In the genomic region with DNA sequence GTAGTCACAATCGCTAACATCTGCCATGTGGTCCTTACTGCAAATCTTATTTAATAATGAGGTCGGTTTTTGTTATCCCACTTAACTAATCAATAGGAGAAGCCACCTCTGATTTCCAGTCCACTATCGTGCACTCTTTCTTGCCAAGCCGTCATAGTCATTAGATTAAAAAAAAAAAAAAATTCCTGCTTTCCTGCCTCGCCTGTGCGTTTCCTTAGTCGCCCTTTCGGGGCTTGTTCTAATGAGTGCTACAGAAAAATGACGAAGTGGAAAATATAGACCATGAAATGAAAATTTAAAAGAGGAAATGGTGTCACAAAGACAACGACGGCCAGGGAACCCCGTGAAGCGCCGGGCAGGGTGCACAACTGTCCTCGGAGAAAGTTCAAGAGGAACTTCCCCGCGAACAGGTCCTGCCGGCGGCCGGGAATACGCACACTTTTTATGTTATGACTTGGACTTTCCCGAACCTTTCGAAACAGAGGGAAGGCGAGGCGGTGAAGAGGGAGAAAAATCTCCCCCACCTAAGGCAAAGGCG, we compare ENCODE assay signal across 8 cellular contexts. TPM values are rescaled to one million over a fixed set of nuclear protein-coding genes. Genes with fewer than 3 reads are reported as not detected.
DNase-seq lines count a peak whose midpoint lies in the region; ATAC-seq, FAIRE-seq and TF ChIP-seq lines count a peak whose summit lies in the region.

No MANE protein-coding gene starts in this region.

- no peak for TF ChIP-seq CTCF in Caco-2 (IDR thresholded peaks at IDR 0.05; ENCODE audit: insufficient read depth in 1 of 2, low read depth in 1 of 2, low read length in 1 of 2, severe bottlenecking in 1 of 2, unreplicated experiment in 1 of 2)
- TF ChIP-seq CTCF in IMR-90 (conservative IDR thresholded peaks at IDR 0.05; ENCODE audit: low read depth, low read length) = no peak
- no peak for TF ChIP-seq CTCF in activated B cell treated with CpG ODN at 0.5 μM for 24 hours (IDR thresholded peaks at IDR 0.05)
- no peak for TF ChIP-seq CTCF in endothelial cell of umbilical vein (IDR thresholded peaks at IDR 0.05; ENCODE audit: extremely low read depth in 1 of 2, insufficient read depth in 1 of 2, low read depth in 1 of 2, low read length in 2 of 2)
- TF ChIP-seq CTCF in transverse colon (IDR thresholded peaks at IDR 0.05) = no peak

- H3K4me3 Mint-ChIP-seq in Caco-2 (ENCODE audit: unreplicated experiment) = peak overlapping the region; percentile 97
- H3K4me3 Mint-ChIP-seq in activated B cell treated with CpG ODN at 0.5 μM for 24 hours = peak overlapping the region; percentile 97
- H3K4me3 Mint-ChIP-seq in naive thymus-derived CD8-positive, alpha-beta T cell = peak overlapping the region; percentile 89 to 97 (median 94)

- peak overlapping the region; percentile 81 to 94 for H4K8ac ChIP-seq in IMR-90 (ENCODE audit: low read depth in 2 of 2, low read length in 2 of 2)

- H3K27me3 Mint-ChIP-seq in Caco-2 (ENCODE audit: insufficient read depth, unreplicated experiment) (no peaks in the 10 kb centered on the region), activated B cell treated with CpG ODN at 0.5 μM for 24 hours (no peaks in the 10 kb centered on the region)
- H3K27me3 Mint-ChIP-seq in naive thymus-derived CD8-positive, alpha-beta T cell = no peaks in the 10 kb centered on the region

- FAIRE-seq in endothelial cell of umbilical vein (lab: Jason Lieb, UNC) = peak; percentile 50

- H3K9me3 Mint-ChIP-seq in Caco-2 (ENCODE audit: unreplicated experiment) (no peaks in the 10 kb centered on the region), activated B cell treated with CpG ODN at 0.5 μM for 24 hours (no peaks in the 10 kb centered on the region)
- H3K9me3 Mint-ChIP-seq in naive thymus-derived CD8-positive, alpha-beta T cell = no peaks in the 10 kb centered on the region

- ATAC-seq in GM21447 (IDR thresholded peaks at IDR 0.05; ENCODE audit: unreplicated experiment) (peak; percentile 23), IMR-90 (ENCODE audit: low read depth) (peak; percentile 1), activated B cell treated with CpG ODN at 0.5 μM for 24 hours (ENCODE audit: low read depth) (peak; percentile 55)
- ATAC-seq in naive thymus-derived CD8-positive, alpha-beta T cell = peak; percentile 12 to 35

- peak overlapping the region; percentile 79 for H3K4ac ChIP-seq in IMR-90 (ENCODE audit: low read depth, low read length)

- H3K4me1 ChIP-seq in Caco-2 (peaks cover 16% of the 10 kb centered on the region; the same call in 1 of the 2 replicates), IMR-90 (ENCODE audit: control insufficient read depth, insufficient read depth, low read length) (peaks cover 15% of the 10 kb centered on the region; the same call in 1 of the 2 replicates), endothelial cell of umbilical vein (ENCODE audit: control insufficient read depth, extremely low read depth, insufficient read depth, low read length) (peaks cover 19% of the 10 kb centered on the region), transverse colon (peaks cover 5 to 43% (median 15%) of the 10 kb centered on the region in 4 donors)

- peak overlapping the region; percentile 91 for H4K91ac ChIP-seq in IMR-90 (ENCODE audit: insufficient read depth, low read depth, low read length)

- TF ChIP-seq EP300 in transverse colon (IDR thresholded peaks at IDR 0.05; ENCODE audit: low read depth) = no peak

- peak overlapping the region; percentile 95 for H3K9ac ChIP-seq in IMR-90 (ENCODE audit: low read depth, low read length)
- H3K9ac ChIP-seq in endothelial cell of umbilical vein (replicated peaks; ENCODE audit: extremely low read depth, insufficient read depth, low read length) = peak overlapping the region; percentile 90

- DNase-seq in Caco-2 (peak in 1 of 2 experiments; percentile 15), IMR-90 (no peak), activated B cell treated with CpG ODN at 0.5 μM for 24 hours (no peak), endothelial cell of umbilical vein (ENCODE audit: low read depth, low spot score) (peak; percentile 83), transverse colon (no peak), HuH-7.5 (ENCODE audit: low spot score) (no peak)
- DNase-seq in naive thymus-derived CD8-positive, alpha-beta T cell = peak in 1 of 10 donors; percentile 44

- H2AFZ ChIP-seq in IMR-90 (replicated peaks; ENCODE audit: low read length, poor library complexity) (peak overlapping the region; percentile 89), endothelial cell of umbilical vein (ENCODE audit: low read depth, low read length) (peak overlapping the region; percentile 84)

- peak overlapping the region; percentile 100 for H3K4me3 ChIP-seq in Caco-2 (ENCODE audit: low read depth, low read length)
- peak overlapping the region; percentile 99 for H3K4me3 ChIP-seq in IMR-90 (ENCODE audit: insufficient read depth, low read depth, low read length)
- H3K4me3 ChIP-seq in endothelial cell of umbilical vein (replicated peaks in 1 of 3; ENCODE audit: insufficient read depth in 1 of 3, low read depth in 1 of 3, low read length in 3 of 3) = peak overlapping the region; percentile 46 to 79 (median 78)
- peak overlapping the region; percentile 82 to 94 (median 90) for H3K4me3 ChIP-seq in transverse colon

- H3K14ac ChIP-seq in IMR-90 (replicated peaks; ENCODE audit: low read depth, low read length) = peak overlapping the region; percentile 89

- H3K79me1 ChIP-seq in IMR-90 (ENCODE audit: low read depth in 1 of 2, low read length in 2 of 2) = peaks cover 2 to 29% of the 10 kb centered on the region in 2 experiments

- peak overlapping the region; percentile 99 for H3K27ac ChIP-seq in IMR-90 (ENCODE audit: insufficient read depth, low read length)
- H3K27ac ChIP-seq in endothelial cell of umbilical vein (ENCODE audit: insufficient read depth, low read depth, low read length) = peak overlapping the region; percentile 80
- H3K27ac ChIP-seq in transverse colon = peak overlapping the region; percentile 89 to 99 (median 98)

- whole genome bisulfite sequencing in IMR-90 (ENCODE audit: extremely low coverage in 2 of 2, insufficient read length in 1 of 2), 2 experiments = 5% methylated on average over 10 of the region's 26 CpGs; no CpG with 5 or more reads in 1 of the 2 experiments
- WGBS in transverse colon (ENCODE audit: low coverage in 1 of 2), 2 donors = 4% methylated on average over 21 to 25 of the region's 26 CpGs

- CTCF ChIA-PET in Caco-2 (lab: Charles Lee) = interaction anchor here (0.9 kb wide), 1 partner anchor 9 kb away, joined by 4 read pairs; no protein-coding TSS in a partner anchor
- CTCF ChIA-PET in IMR-90 (lab: Yijun Ruan, JAX) = no interaction called here
- CTCF ChIA-PET in activated B cell treated with CpG ODN at 0.5 μM for 24 hours (lab: Charles Lee) = interaction anchor here (0.8 to 1.2 kb wide), 2 partner anchors 9 to 17 kb away, joined by 3 to 5 read pairs; no protein-coding TSS in a partner anchor
- CTCF ChIA-PET in endothelial cell of umbilical vein (lab: Charles Lee) = interaction anchor here (1.0 kb wide), 1 partner anchor 1315 kb away, joined by 4 read pairs; no protein-coding TSS in a partner anchor

- peak overlapping the region; percentile 96 for H2AK9ac ChIP-seq in IMR-90 (replicated peaks; ENCODE audit: low read depth, low read length, poor library complexity)

- H2BK20ac ChIP-seq in IMR-90 (ENCODE audit: low read depth, low read length) = peak overlapping the region; percentile 44; the same call in 1 of the 2 replicates

- H2BK5ac ChIP-seq in IMR-90 (ENCODE audit: low read depth, low read length, poor library complexity, severe bottlenecking) = peak overlapping the region; percentile 94

- peak overlapping the region; percentile 21 for H2BK120ac ChIP-seq in IMR-90 (ENCODE audit: low read depth, low read length)

- H3K4me1 Mint-ChIP-seq in Caco-2 (ENCODE audit: low read depth, unreplicated experiment) (peaks cover 5% of the 10 kb centered on the region), activated B cell treated with CpG ODN at 0.5 μM for 24 hours (peaks cover 63% of the 10 kb centered on the region)
- H3K4me1 Mint-ChIP-seq in naive thymus-derived CD8-positive, alpha-beta T cell = peaks cover 8 to 51% (median 28%) of the 10 kb centered on the region in 4 donors

- in situ Hi-C loops in IMR-90 (cut with MboI; ENCODE audit: low sequenced_read_pairs) (no loop called here), transverse colon (cut with MboI; ENCODE audit: low pct_ligation_motif_present in 1 of 4, low pct_unique_long_range_greater_than_20kb in 1 of 4, low sequenced_read_pairs in 3 of 4) (no loop called here)

- H3K9me3 ChIP-seq in Caco-2 (no peaks in the 10 kb centered on the region), IMR-90 (ENCODE audit: control insufficient read depth, insufficient read depth, low read length) (no peaks in the 10 kb centered on the region), endothelial cell of umbilical vein (replicated peaks; ENCODE audit: control insufficient read depth, insufficient read depth, low read length) (no peaks in the 10 kb centered on the region), transverse colon (no peaks in the 10 kb centered on the region)

- no peak for TF ChIP-seq RAD21 in IMR-90 (IDR thresholded peaks at IDR 0.05; ENCODE audit: low read length)

- POLR2A ChIA-PET in Caco-2 (lab: Charles Lee) (interaction anchor here (1.2 to 1.8 kb wide), 2 partner anchors 9 to 73 kb away, joined by 12 to 25 read pairs; a partner anchor contains a TSS), IMR-90 (lab: Charles Lee; ENCODE audit: unreplicated experiment) (no interaction called here), activated B cell treated with CpG ODN at 0.5 μM for 24 hours (lab: Charles Lee) (interaction anchor here (0.6 to 3.3 kb wide), 15 partner anchors 9 to 523 kb away, joined by 3 to 63 read pairs (median 6); a partner anchor contains a TSS), endothelial cell of umbilical vein (lab: Charles Lee) (interaction anchor here (0.6 to 1.4 kb wide), 3 partner anchors 8 to 1353 kb away, joined by 3 to 13 read pairs (median 3); no protein-coding TSS in a partner anchor)
- POLR2A ChIA-PET in naive thymus-derived CD8-positive, alpha-beta T cell (lab: Charles Lee) = interaction anchor here (0.7 to 2.9 kb wide), 12 partner anchors 9 to 1315 kb away, joined by 3 to 60 read pairs (median 6); a partner anchor contains a TSS

- H3K79me2 ChIP-seq in endothelial cell of umbilical vein (ENCODE audit: control insufficient read depth, insufficient read depth, low read length) = peaks cover 30% of the 10 kb centered on the region

- intact Hi-C loops in Caco-2 (cut with micrococcal nuclease; ENCODE audit: unreplicated experiment) (no loop called here), IMR-90 (cut with micrococcal nuclease) (loop anchor here (5.0 to 10.0 kb wide), 3 partner anchors 245 to 925 kb away; a partner anchor contains a TSS), activated B cell treated with CpG ODN at 0.5 μM for 24 hours (cut with micrococcal nuclease) (loop anchor here (1.0 to 10.0 kb wide), 9 partner anchors 16 to 923 kb away; a partner anchor contains a TSS), endothelial cell of umbilical vein (cut with micrococcal nuclease) (loop anchor here (1.0 to 10.0 kb wide), 7 partner anchors 72 to 1655 kb away; a partner anchor contains a TSS), transverse colon (cut with DNase I; ENCODE audit: low total_unique reads) (no loop called here)

- H3K9me1 ChIP-seq in IMR-90 (ENCODE audit: insufficient read depth, low read length) (peaks cover 5% of the 10 kb centered on the region; the same call in 1 of the 2 replicates), endothelial cell of umbilical vein (replicated peaks; ENCODE audit: control insufficient read depth, extremely low read depth, insufficient read depth, low read length) (no peaks in the 10 kb centered on the region)

- dilution Hi-C loops in IMR-90 (cut with HindIII; ENCODE audit: low sequenced_read_pairs, unreplicated experiment) = no loop called here
- dilution Hi-C loops in endothelial cell of umbilical vein (cut with MboI; ENCODE audit: extremely low pct_ligation_motif_present, low sequenced_read_pairs) = no loop called here

- H3K18ac ChIP-seq in IMR-90 (ENCODE audit: low read depth, low read length) = peak overlapping the region; percentile 87

- peaks cover 3% of the 10 kb centered on the region; the same call in 1 of the 2 replicates for H4K20me1 ChIP-seq in IMR-90 (ENCODE audit: insufficient read depth, low read length)
- no peaks in the 10 kb centered on the region for H4K20me1 ChIP-seq in endothelial cell of umbilical vein (replicated peaks; ENCODE audit: control insufficient read depth, extremely low read depth, insufficient read depth, low read length)

- H3K23ac ChIP-seq in IMR-90 (ENCODE audit: low read depth, low read length) = peak overlapping the region; percentile 76; the same call in 1 of the 2 replicates

- H2BK15ac ChIP-seq in IMR-90 (ENCODE audit: low read depth, low read length) = peak overlapping the region; percentile 53; the same call in 1 of the 3 replicates

- BruUV-seq in Caco-2 (replicated peaks; lab: Mats Ljungman, UMichigan) = TSS peak; percentile 89
- no TSS peak for BruUV-seq in IMR-90 (replicated peaks; lab: Mats Ljungman, UMichigan)
- BruUV-seq in endothelial cell of umbilical vein (replicated peaks; lab: Mats Ljungman, UMichigan) = TSS peak; percentile 73

- H3K4me2 ChIP-seq in IMR-90 (ENCODE audit: low read depth, low read length) (peak overlapping the region; percentile 78), endothelial cell of umbilical vein (ENCODE audit: insufficient read depth, low read length) (peak overlapping the region; percentile 86)

- peak overlapping the region; percentile 96 for H3K56ac ChIP-seq in IMR-90 (ENCODE audit: extremely low read depth, insufficient read depth, low read length)

- TF ChIP-seq POLR2A in IMR-90 (IDR thresholded peaks at IDR 0.05; ENCODE audit: low read depth, low read length) = no peak; the same call in 1 of the 2 replicates
- TF ChIP-seq POLR2A in endothelial cell of umbilical vein (IDR thresholded peaks at IDR 0.05; ENCODE audit: low read depth, low read length) = no peak
- TF ChIP-seq POLR2A in transverse colon (IDR thresholded peaks at IDR 0.05) = no peak

- H3K27ac Mint-ChIP-seq in Caco-2 (ENCODE audit: unreplicated experiment) (peak overlapping the region; percentile 96), activated B cell treated with CpG ODN at 0.5 μM for 24 hours (peak overlapping the region; percentile 100)
- H3K27ac Mint-ChIP-seq in naive thymus-derived CD8-positive, alpha-beta T cell = peak overlapping the region; percentile 92 to 98 (median 96)

- H2AK5ac ChIP-seq in IMR-90 (ENCODE audit: low read depth, low read length) = peak overlapping the region; percentile 62

- H3K27me3 ChIP-seq in Caco-2 (replicated peaks; ENCODE audit: control insufficient read depth, insufficient read depth, low read length) = no peaks in the 10 kb centered on the region
- no peaks in the 10 kb centered on the region for H3K27me3 ChIP-seq in IMR-90 (ENCODE audit: control insufficient read depth, insufficient read depth, low read length)
- no peaks in the 10 kb centered on the region for H3K27me3 ChIP-seq in endothelial cell of umbilical vein (ENCODE audit: control insufficient read depth in 2 of 2, insufficient read depth in 2 of 2, low read length in 2 of 2)
- H3K27me3 ChIP-seq in transverse colon = no peaks in the 10 kb centered on the region

- peak overlapping the region; percentile 71 for H4K5ac ChIP-seq in IMR-90 (ENCODE audit: low read depth, low read length)

- peaks cover 23% of the 10 kb centered on the region for H3K36me3 Mint-ChIP-seq in Caco-2 (ENCODE audit: insufficient read depth, unreplicated experiment)
- H3K36me3 Mint-ChIP-seq in activated B cell treated with CpG ODN at 0.5 μM for 24 hours (ENCODE audit: low read depth) = peaks cover 21% of the 10 kb centered on the region
- peaks cover 0 to 13% (median 0%) of the 10 kb centered on the region in 3 donors for H3K36me3 Mint-ChIP-seq in naive thymus-derived CD8-positive, alpha-beta T cell

- H3K36me3 ChIP-seq in Caco-2 (ENCODE audit: control insufficient read depth, insufficient read depth, low read length) (no peaks in the 10 kb centered on the region), IMR-90 (ENCODE audit: control insufficient read depth, insufficient read depth, low read length) (no peaks in the 10 kb centered on the region), endothelial cell of umbilical vein (ENCODE audit: control insufficient read depth in 2 of 2, extremely low read depth in 1 of 2, insufficient read depth in 2 of 2, low read length in 2 of 2) (peaks cover 0 to 2% of the 10 kb centered on the region in 2 experiments), transverse colon (no peaks in the 10 kb centered on the region)

RNA-seq across cellular contexts. Expression of a gene that starts 0.3 kb away (rescaled TPM):
- total RNA-seq in Caco-2 (2022) = 33.4 and 36.3 TPM in 2 replicates
- total RNA-seq in IMR-90 (2012; rRNA removed) = 19.5 and 27.8 TPM in 2 replicates
- polyA plus RNA-seq in IMR-90 (2012; rRNA removed) = 21.4 and 21.8 TPM in 2 replicates
- 13.6 and 15.2 TPM in 2 replicates for polyA plus RNA-seq in IMR-90 (2012; cell fraction: cytosol; rRNA removed)
- 29.2 and 34.1 TPM in 2 replicates for polyA plus RNA-seq in IMR-90 (2012; cell fraction: nucleus; rRNA removed; ENCODE audit: low replicate concordance)
- total RNA-seq in activated B cell treated with CpG ODN at 0.5 μM for 24 hours = 83.0 and 95.8 TPM in 2 replicates
- total RNA-seq in endothelial cell of umbilical vein = 43.3 and 44.9 TPM in 2 replicates
- polyA plus RNA-seq in endothelial cell of umbilical vein = 25.4 and 25.6 TPM in 2 replicates
- 25.4 and 26.8 TPM in 2 replicates for polyA plus RNA-seq in endothelial cell of umbilical vein (2011; cell fraction: cytosol; rRNA removed)
- 59.7 and 71.6 TPM in 2 replicates for polyA plus RNA-seq in endothelial cell of umbilical vein (2011; cell fraction: nucleus; rRNA removed)
- 26.9 and 28.1 TPM in 2 replicates for polyA plus RNA-seq in endothelial cell of umbilical vein (2012)
- polyA minus RNA-seq in endothelial cell of umbilical vein = 32.1 and 39.4 TPM in 2 replicates
- 15.3 TPM for polyA minus RNA-seq in endothelial cell of umbilical vein (2011; cell fraction: cytosol; rRNA and poly(A)+ RNA removed)
- 31.0 and 36.0 TPM in 2 replicates for polyA minus RNA-seq in endothelial cell of umbilical vein (2011; cell fraction: nucleus; rRNA and poly(A)+ RNA removed)
- total RNA-seq in naive thymus-derived CD8-positive, alpha-beta T cell = 10 to 100 TPM; 62.3 to 63.4 TPM
- polyA plus RNA-seq in naive thymus-derived CD8-positive, alpha-beta T cell = 10 to 100 TPM; 27.9 to 35.3 (median 30.5) TPM
- 10 to 100 TPM; 37.7 to 98.5 (median 52.7) TPM for total RNA-seq in transverse colon

Comparison
In these comparisons a context has a peak if more than half of its experiments do, and no peak if none do; other contexts are left out.
1. ATAC-seq: peak in every context shown above with its lines; median percentile 55 in activated B cell treated with CpG ODN at 0.5 μM for 24 hours; 24 in naive thymus-derived CD8-positive, alpha-beta T cell; 23 in GM21447; 1 in IMR-90.
2. intact Hi-C loops: an anchor here in IMR-90 (5.0 to 10.0 kb wide), activated B cell treated with CpG ODN at 0.5 μM for 24 hours (1.0 to 10.0 kb wide) and endothelial cell of umbilical vein (1.0 to 10.0 kb wide); none called in Caco-2 and transverse colon.